15 cellular contexts compared by ENCODE assay signal in the genomic region with DNA sequence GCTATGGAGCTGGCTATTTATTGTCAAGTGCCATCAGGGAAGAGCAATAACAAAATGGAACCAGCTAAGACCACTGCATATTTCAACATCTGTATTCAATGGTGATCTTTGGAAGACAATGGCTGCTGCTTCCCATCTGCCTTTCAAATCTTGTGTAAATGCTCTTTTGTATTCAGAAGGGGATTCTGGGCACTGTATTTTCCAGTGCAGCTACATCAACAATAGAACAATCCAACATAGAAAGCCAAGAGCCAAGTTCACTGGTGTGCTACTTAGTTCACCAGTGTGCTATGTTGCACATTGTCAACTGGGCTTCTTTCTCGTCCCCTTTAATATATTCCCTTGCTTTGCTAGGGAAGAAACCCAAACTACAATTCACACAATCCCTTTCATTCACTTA.
DNase-seq lines count a peak whose midpoint lies in the region; ATAC-seq and FAIRE-seq lines count a peak whose summit lies in the region.
"Had no signal": no experiment of that assay in that cellular context is flagged by ENCODE, and none has a peak within 500 bp of the region (broad histone marks: within the 10 kb centered on the region; RNA-seq: fewer than 3 reads in every experiment).

No MANE protein-coding gene starts in this region.

- no peaks in the 10 kb centered on the region for H3K27me3 ChIP-seq in small intestine (ENCODE audit: control insufficient read depth in 2 of 2, insufficient read depth in 2 of 2, low read length in 2 of 2)
- H3K27me3 ChIP-seq: BLaER1 treated with 17β-estradiol and CSF1 and Interleukin-3, amounts not matched to agents 10 nM and 100 nM had no signal

- WGBS in small intestine, 3 donors, result 63 to 79% (median 76%) methylated on average over 1 of the region's 1 CpG

- peak; percentile 35 for FAIRE-seq in GM18507 (lab: Jason Lieb, UNC)
- no peak for FAIRE-seq in small intestine (lab: Jason Lieb, UNC)

- H3K4me1 ChIP-seq in small intestine (ENCODE audit: control insufficient read depth in 2 of 2, insufficient read depth in 1 of 2, low read depth in 1 of 2, low read length in 1 of 2), result no peaks in the 10 kb centered on the region
- H3K4me1 ChIP-seq: BLaER1 treated with 17β-estradiol and CSF1 and Interleukin-3, amounts not matched to agents 10 nM and 100 nM had no signal

- H3K27ac ChIP-seq in temporal lobe (ENCODE audit: low read depth, low read length) (peak overlapping the region; percentile 10), small intestine (ENCODE audit: low read depth in 1 of 2, low read length in 1 of 2) (no peak overlapping the region)
- H3K27ac ChIP-seq: BLaER1 treated with 17β-estradiol and CSF1 and Interleukin-3, amounts not matched to agents 10 nM and 100 nM; HL-60 had no signal

- H3K36me3 ChIP-seq in small intestine (ENCODE audit: control insufficient read depth in 2 of 2, insufficient read depth in 2 of 2, low read length in 2 of 2), result no peaks in the 10 kb centered on the region
- H3K36me3 ChIP-seq: BLaER1 treated with 17β-estradiol and CSF1 and Interleukin-3, amounts not matched to agents 10 nM and 100 nM had no signal

- no peaks in the 10 kb centered on the region for H3K9me3 ChIP-seq in small intestine (ENCODE audit: control insufficient read depth, low read depth)

- ATAC-seq in HG02970 (IDR thresholded peaks at IDR 0.05; ENCODE audit: low FRiP score, unreplicated experiment), result no peak
- no peak for ATAC-seq in GM18873 (IDR thresholded peaks at IDR 0.05; ENCODE audit: low FRiP score, unreplicated experiment)

- no peak overlapping the region for H3K4me3 ChIP-seq in small intestine (ENCODE audit: low read depth in 1 of 2, low read length in 2 of 2)
- H3K4me3 ChIP-seq: BLaER1 treated with 17β-estradiol and CSF1 and Interleukin-3, amounts not matched to agents 10 nM and 100 nM had no signal

- DNase-seq in GM18507 (ENCODE audit: extremely low spot score, insufficient read length, low read depth), result no peak
- DNase-seq in globus pallidus (ENCODE audit: low spot score), result peak; percentile 83
- DNase-seq in midbrain (lab: John Stamatoyannopoulos, UW), result peak; percentile 28
- DNase-seq in small intestine, result no peak
- DNase-seq: 8988T; AML-193; CD4-positive, CD25-positive, alpha-beta regulatory T cell; GF-D8; HCEC 1CT; HFFc6 had no signal

Comparison
In these comparisons a context has a peak if more than half of its experiments do, and no peak if none do; other contexts are left out.
1. DNase-seq: peak in globus pallidus (single experiment) and midbrain (single experiment); none in GM18507 (single experiment) and small intestine (single experiment).